ENCODE assay signal across 19 cellular contexts in genomic region chr22:50712341-50713007, GRCh38. TPM values are rescaled to one million over a fixed set of nuclear protein-coding genes. Genes with fewer than 3 reads are reported as not detected.
"Had no signal": no experiment of that assay in that cellular context is flagged by ENCODE, and none has a peak within 500 bp of the region (broad histone marks: within the 10 kb centered on the region; RNA-seq: fewer than 3 reads in every experiment).

No MANE protein-coding gene starts in this region.

- H3K4me3 ChIP-seq: body of pancreas, coronary artery, stomach had no signal

- H3K27ac ChIP-seq: coronary artery, stomach had no signal

- H3K9me3 ChIP-seq: body of pancreas, stomach had no signal

- H3K4me1 ChIP-seq: stomach had no signal

- DNase-seq: activated B cell treated with CpG ODN at 0.5 μM for 24 hours; activated CD4-positive, alpha-beta memory T cell treated with anti-CD3 and anti-CD28 coated beads, Interleukin-2, amount 10 ng/mL, durations not matched to agents 7 days and 5 days; activated CD4-positive, alpha-beta T cell treated with anti-CD3 and anti-CD28 coated beads for 4 hours; activated naive CD4-positive, alpha-beta T cell treated with Interleukin-2 at 50 U/mL for 16 hours; activated naive CD8-positive, alpha-beta T cell treated with anti-CD3 and anti-CD28 coated beads, Interleukin-2, amount 10 ng/mL, durations not matched to agents 7 days and 5 days; activated T-cell treated with anti-CD3 and anti-CD28 coated beads, Interleukin-2, amount 50 U/mL, for 1 hour; body of pancreas; central memory CD4-positive, alpha-beta T cell; left colon; nephron progenitor cell; retina; stomach; T-cell; T-helper 9 cell had no signal

- ATAC-seq: body of pancreas, left colon, SK-N-SH treated with all-trans-retinoic acid at 6 μM for 48 hours, T-cell had no signal

- H3K27me3 ChIP-seq: body of pancreas, stomach had no signal

RNA-seq across cellular contexts. Expression of gene ACR, which starts 25.5 kb away (rescaled TPM):
- total RNA-seq: activated B cell treated with CpG ODN at 0.5 μM for 24 hours; activated CD4-positive, alpha-beta memory T cell treated with anti-CD3 and anti-CD28 coated beads, Interleukin-2, amount 10 ng/mL, durations not matched to agents 7 days and 5 days; activated naive CD8-positive, alpha-beta T cell treated with anti-CD3 and anti-CD28 coated beads, Interleukin-2, amount 10 ng/mL, durations not matched to agents 7 days and 5 days; activated T-helper 2 cell treated with anti-CD3 and anti-CD28 coated beads, Interferon-gamma antibody, Interleukin-2, Interleukin-4, amounts not matched to agents 10 μg/mL and 5 μg/mL and 100 μg/mL, durations not matched to agents 14 hours and 24 hours and 36 hours; body of pancreas; frontal cortex; T-cell; urinary bladder had no signal

RNA-seq across cellular contexts. Expression of gene SHANK3, which starts 39.9 kb away (rescaled TPM):
- total RNA-seq: activated B cell treated with CpG ODN at 0.5 μM for 24 hours had no signal
